2 cellular contexts compared by ENCODE assay signal in genomic region chr11:68498903-68499883, GRCh38.
TF ChIP-seq lines count a peak whose summit lies in the region.

No MANE protein-coding gene starts in this region.

TF ChIP-seq in GM23338, 12 proteins besides CTCF, POLR2A, EP300 and RAD21:
- no peak for TF ChIP-seq POLR2AphosphoS5 (IDR thresholded peaks at IDR 0.05; ENCODE audit: low read depth)

TF ChIP-seq in HepG2, 621 proteins besides CTCF, POLR2A, EP300 and RAD21:
- TF ChIP-seq ZNF816 (CRISPR knock-in tag; IDR thresholded peaks at IDR 0.05; ENCODE audit: borderline replicate concordance) (no peak), FOXC1 (CRISPR knock-in tag; IDR thresholded peaks at IDR 0.05; ENCODE audit: borderline replicate concordance) (no peak), ZBTB49 (CRISPR knock-in tag; IDR thresholded peaks at IDR 0.05; ENCODE audit: borderline replicate concordance) (no peak), NFKB2 (CRISPR knock-in tag; IDR thresholded peaks at IDR 0.05; ENCODE audit: borderline replicate concordance) (no peak), PAX8 (CRISPR knock-in tag; IDR thresholded peaks at IDR 0.05; ENCODE audit: borderline replicate concordance) (no peak), ZNF850 (CRISPR knock-in tag; conservative IDR thresholded peaks at IDR 0.05) (no peak), SATB2 (CRISPR knock-in tag; IDR thresholded peaks at IDR 0.05) (no peak), TCF12 (IDR thresholded peaks at IDR 0.05) (no peak), TCF12 (CRISPR knock-in tag; IDR thresholded peaks at IDR 0.05) (no peak), DBP (CRISPR knock-in tag; IDR thresholded peaks at IDR 0.05; ENCODE audit: not compliant biosample characterization) (no peak), FIP1L1 (IDR thresholded peaks at IDR 0.05; ENCODE audit: borderline replicate concordance, insufficient read depth, low read depth, low read length) (no peak), ATF7 (IDR thresholded peaks at IDR 0.05) (no peak), ATF7 (CRISPR knock-in tag; IDR thresholded peaks at IDR 0.05) (no peak), BCL3 (CRISPR knock-in tag; IDR thresholded peaks at IDR 0.05) (no peak), ATRX (CRISPR knock-in tag; IDR thresholded peaks at IDR 0.05; ENCODE audit: borderline replicate concordance) (no peak), ZNF619 (CRISPR knock-in tag; IDR thresholded peaks at IDR 0.05) (no peak)
- TF ChIP-seq, protein P1, sequence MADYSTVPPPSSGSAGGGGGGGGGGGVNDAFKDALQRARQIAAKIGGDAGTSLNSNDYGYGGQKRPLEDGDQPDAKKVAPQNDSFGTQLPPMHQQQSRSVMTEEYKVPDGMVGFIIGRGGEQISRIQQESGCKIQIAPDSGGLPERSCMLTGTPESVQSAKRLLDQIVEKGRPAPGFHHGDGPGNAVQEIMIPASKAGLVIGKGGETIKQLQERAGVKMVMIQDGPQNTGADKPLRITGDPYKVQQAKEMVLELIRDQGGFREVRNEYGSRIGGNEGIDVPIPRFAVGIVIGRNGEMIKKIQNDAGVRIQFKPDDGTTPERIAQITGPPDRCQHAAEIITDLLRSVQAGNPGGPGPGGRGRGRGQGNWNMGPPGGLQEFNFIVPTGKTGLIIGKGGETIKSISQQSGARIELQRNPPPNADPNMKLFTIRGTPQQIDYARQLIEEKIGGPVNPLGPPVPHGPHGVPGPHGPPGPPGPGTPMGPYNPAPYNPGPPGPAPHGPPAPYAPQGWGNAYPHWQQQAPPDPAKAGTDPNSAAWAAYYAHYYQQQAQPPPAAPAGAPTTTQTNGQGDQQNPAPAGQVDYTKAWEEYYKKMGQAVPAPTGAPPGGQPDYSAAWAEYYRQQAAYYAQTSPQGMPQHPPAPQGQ (CRISPR knock-in tag; IDR thresholded peaks at IDR 0.05; ENCODE audit: borderline replicate concordance) = no peak
- TF ChIP-seq, protein P2, sequence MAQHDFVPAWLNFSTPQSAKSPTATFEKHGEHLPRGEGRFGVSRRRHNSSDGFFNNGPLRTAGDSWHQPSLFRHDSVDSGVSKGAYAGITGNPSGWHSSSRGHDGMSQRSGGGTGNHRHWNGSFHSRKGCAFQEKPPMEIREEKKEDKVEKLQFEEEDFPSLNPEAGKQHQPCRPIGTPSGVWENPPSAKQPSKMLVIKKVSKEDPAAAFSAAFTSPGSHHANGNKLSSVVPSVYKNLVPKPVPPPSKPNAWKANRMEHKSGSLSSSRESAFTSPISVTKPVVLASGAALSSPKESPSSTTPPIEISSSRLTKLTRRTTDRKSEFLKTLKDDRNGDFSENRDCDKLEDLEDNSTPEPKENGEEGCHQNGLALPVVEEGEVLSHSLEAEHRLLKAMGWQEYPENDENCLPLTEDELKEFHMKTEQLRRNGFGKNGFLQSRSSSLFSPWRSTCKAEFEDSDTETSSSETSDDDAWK (CRISPR knock-in tag; IDR thresholded peaks at IDR 0.05) = no peak
TF ChIP-seq in HepG2: peak in this region for 0.
